1 cellular context compared by ENCODE assay signal in genomic region chr9:3863114-3863528, GRCh38.
TF ChIP-seq lines count a peak whose summit lies in the region.

No MANE protein-coding gene starts in this region.

TF ChIP-seq in HCT116, 20 proteins besides CTCF, POLR2A, EP300 and RAD21 (continued from another document):
- TF ChIP-seq YY1 (IDR thresholded peaks at IDR 0.05; ENCODE audit: extremely low read depth, insufficient replicate concordance, low read depth, low read length) = no peak
- TF ChIP-seq, protein P1, sequence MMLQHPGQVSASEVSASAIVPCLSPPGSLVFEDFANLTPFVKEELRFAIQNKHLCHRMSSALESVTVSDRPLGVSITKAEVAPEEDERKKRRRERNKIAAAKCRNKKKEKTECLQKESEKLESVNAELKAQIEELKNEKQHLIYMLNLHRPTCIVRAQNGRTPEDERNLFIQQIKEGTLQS (IDR thresholded peaks at IDR 0.05) = no peak
